Comparison of ENCODE assay signal across 2 cellular contexts in genomic region chr1:16349847-16350406, GRCh38.
A peak's percentile ranks its signal among the peaks of the same experiment; 100 is the strongest.
TF ChIP-seq lines count a peak whose summit lies in the region.

No MANE protein-coding gene starts in this region.

TF ChIP-seq in IMR-90, 13 proteins besides CTCF, POLR2A, EP300 and RAD21:
- TF ChIP-seq CEBPB (IDR thresholded peaks at IDR 0.05; ENCODE audit: low read depth, low read length), result peak; percentile 59
- no peak for TF ChIP-seq NFE2L2 (IDR thresholded peaks at IDR 0.05; ENCODE audit: low read depth, low read length)
- TF ChIP-seq SMC3 (IDR thresholded peaks at IDR 0.05; ENCODE audit: low read depth, low read length), result no peak
- no peak for TF ChIP-seq RFX5 (IDR thresholded peaks at IDR 0.05; ENCODE audit: low read depth, low read length)
- no peak for TF ChIP-seq RCOR1 (IDR thresholded peaks at IDR 0.05; ENCODE audit: insufficient replicate concordance, low read length)

TF ChIP-seq in GM12878, 131 proteins besides CTCF, POLR2A, EP300 and RAD21:
- no peak for TF ChIP-seq KAT2A (conservative IDR thresholded peaks at IDR 0.05; ENCODE audit: control insufficient read depth, low read depth, low read length)
- no peak for TF ChIP-seq TAF1 (IDR thresholded peaks at IDR 0.05; ENCODE audit: borderline replicate concordance, low read depth, low read length)
- TF ChIP-seq PRDM15 (CRISPR knock-in tag; IDR thresholded peaks at IDR 0.05), result no peak
- TF ChIP-seq ZNF217 (IDR thresholded peaks at IDR 0.05), result no peak
- no peak for TF ChIP-seq CEBPZ (IDR thresholded peaks at IDR 0.05; ENCODE audit: low read depth, low read length)
- TF ChIP-seq USF1 (IDR thresholded peaks at IDR 0.05; ENCODE audit: borderline replicate concordance, extremely low read length, insufficient read depth, low read depth, low read length), result no peak
- no peak for TF ChIP-seq CHD4 (IDR thresholded peaks at IDR 0.05)
- TF ChIP-seq ZNF592 (IDR thresholded peaks at IDR 0.05), result no peak
- no peak for TF ChIP-seq HDAC2 (IDR thresholded peaks at IDR 0.05)
- TF ChIP-seq BHLHE40 (IDR thresholded peaks at IDR 0.05; ENCODE audit: borderline replicate concordance in 1 of 2, low read depth in 2 of 2, low read length in 1 of 2), result no peak
- no peak for TF ChIP-seq SMAD1 (IDR thresholded peaks at IDR 0.05; ENCODE audit: low read depth, partially characterized antibody)
- no peak for TF ChIP-seq STAT3 (IDR thresholded peaks at IDR 0.05; ENCODE audit: low read depth, low read length)
- no peak for TF ChIP-seq RAD51 (IDR thresholded peaks at IDR 0.05)
- no peak for TF ChIP-seq JUND (IDR thresholded peaks at IDR 0.05; ENCODE audit: low read depth, low read length)
- no peak for TF ChIP-seq MAX (IDR thresholded peaks at IDR 0.05; ENCODE audit: low read depth, low read length)
- no peak for TF ChIP-seq PAX8 (IDR thresholded peaks at IDR 0.05)
- TF ChIP-seq SIN3A (IDR thresholded peaks at IDR 0.05; ENCODE audit: low read depth, low read length), result no peak
- no peak for TF ChIP-seq ZBTB33 (IDR thresholded peaks at IDR 0.05)
- no peak for TF ChIP-seq CBX3 (IDR thresholded peaks at IDR 0.05; ENCODE audit: borderline replicate concordance, low read depth)
- no peak for TF ChIP-seq ETV6 (conservative IDR thresholded peaks at IDR 0.05 in 1 of 2, IDR thresholded peaks at IDR 0.05 in 1 of 2; ENCODE audit: borderline replicate concordance in 1 of 2, low read depth in 1 of 2)
